ENCODE assay signal across 1 cellular context in genomic region chr1:66980745-66981367, GRCh38.
TF ChIP-seq lines count a peak whose summit lies in the region.

No MANE protein-coding gene starts in this region.

TF ChIP-seq in GM23338, 12 proteins besides CTCF, POLR2A, EP300 and RAD21 (continued from another document):
- TF ChIP-seq, protein P1, sequence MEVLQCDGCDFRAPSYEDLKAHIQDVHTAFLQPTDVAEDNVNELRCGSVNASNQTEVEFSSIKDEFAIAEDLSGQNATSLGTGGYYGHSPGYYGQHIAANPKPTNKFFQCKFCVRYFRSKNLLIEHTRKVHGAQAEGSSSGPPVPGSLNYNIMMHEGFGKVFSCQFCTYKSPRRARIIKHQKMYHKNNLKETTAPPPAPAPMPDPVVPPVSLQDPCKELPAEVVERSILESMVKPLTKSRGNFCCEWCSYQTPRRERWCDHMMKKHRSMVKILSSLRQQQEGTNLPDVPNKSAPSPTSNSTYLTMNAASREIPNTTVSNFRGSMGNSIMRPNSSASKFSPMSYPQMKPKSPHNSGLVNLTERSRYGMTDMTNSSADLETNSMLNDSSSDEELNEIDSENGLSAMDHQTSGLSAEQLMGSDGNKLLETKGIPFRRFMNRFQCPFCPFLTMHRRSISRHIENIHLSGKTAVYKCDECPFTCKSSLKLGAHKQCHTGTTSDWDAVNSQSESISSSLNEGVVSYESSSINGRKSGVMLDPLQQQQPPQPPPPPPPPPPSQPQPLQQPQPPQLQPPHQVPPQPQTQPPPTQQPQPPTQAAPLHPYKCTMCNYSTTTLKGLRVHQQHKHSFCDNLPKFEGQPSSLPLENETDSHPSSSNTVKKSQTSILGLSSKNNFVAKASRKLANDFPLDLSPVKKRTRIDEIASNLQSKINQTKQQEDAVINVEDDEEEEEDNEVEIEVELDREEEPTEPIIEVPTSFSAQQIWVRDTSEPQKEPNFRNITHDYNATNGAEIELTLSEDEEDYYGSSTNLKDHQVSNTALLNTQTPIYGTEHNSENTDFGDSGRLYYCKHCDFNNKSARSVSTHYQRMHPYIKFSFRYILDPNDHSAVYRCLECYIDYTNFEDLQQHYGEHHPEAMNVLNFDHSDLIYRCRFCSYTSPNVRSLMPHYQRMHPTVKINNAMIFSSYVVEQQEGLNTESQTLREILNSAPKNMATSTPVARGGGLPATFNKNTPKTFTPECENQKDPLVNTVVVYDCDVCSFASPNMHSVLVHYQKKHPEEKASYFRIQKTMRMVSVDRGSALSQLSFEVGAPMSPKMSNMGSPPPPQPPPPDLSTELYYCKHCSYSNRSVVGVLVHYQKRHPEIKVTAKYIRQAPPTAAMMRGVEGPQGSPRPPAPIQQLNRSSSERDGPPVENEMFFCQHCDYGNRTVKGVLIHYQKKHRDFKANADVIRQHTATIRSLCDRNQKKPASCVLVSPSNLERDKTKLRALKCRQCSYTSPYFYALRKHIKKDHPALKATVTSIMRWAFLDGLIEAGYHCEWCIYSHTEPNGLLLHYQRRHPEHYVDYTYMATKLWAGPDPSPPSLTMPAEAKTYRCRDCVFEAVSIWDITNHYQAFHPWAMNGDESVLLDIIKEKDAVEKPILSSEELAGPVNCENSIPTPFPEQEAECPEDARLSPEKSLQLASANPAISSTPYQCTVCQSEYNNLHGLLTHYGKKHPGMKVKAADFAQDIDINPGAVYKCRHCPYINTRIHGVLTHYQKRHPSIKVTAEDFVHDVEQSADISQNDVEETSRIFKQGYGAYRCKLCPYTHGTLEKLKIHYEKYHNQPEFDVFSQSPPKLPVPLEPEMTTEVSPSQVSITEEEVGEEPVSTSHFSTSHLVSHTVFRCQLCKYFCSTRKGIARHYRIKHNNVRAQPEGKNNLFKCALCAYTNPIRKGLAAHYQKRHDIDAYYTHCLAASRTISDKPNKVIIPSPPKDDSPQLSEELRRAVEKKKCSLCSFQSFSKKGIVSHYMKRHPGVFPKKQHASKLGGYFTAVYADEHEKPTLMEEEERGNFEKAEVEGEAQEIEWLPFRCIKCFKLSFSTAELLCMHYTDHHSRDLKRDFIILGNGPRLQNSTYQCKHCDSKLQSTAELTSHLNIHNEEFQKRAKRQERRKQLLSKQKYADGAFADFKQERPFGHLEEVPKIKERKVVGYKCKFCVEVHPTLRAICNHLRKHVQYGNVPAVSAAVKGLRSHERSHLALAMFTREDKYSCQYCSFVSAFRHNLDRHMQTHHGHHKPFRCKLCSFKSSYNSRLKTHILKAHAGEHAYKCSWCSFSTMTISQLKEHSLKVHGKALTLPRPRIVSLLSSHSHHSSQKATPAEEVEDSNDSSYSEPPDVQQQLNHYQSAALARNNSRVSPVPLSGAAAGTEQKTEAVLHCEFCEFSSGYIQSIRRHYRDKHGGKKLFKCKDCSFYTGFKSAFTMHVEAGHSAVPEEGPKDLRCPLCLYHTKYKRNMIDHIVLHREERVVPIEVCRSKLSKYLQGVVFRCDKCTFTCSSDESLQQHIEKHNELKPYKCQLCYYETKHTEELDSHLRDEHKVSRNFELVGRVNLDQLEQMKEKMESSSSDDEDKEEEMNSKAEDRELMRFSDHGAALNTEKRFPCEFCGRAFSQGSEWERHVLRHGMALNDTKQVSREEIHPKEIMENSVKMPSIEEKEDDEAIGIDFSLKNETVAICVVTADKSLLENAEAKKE (CRISPR knock-in tag; IDR thresholded peaks at IDR 0.05), result no peak
- TF ChIP-seq ZNF114 (CRISPR knock-in tag; IDR thresholded peaks at IDR 0.05), result no peak
- no peak for TF ChIP-seq CREB1 (CRISPR knock-in tag; IDR thresholded peaks at IDR 0.05; ENCODE audit: low read depth)
- TF ChIP-seq EZH2phosphoT487 (IDR thresholded peaks at IDR 0.05; ENCODE audit: unreplicated experiment), result no peak
